21 cellular contexts compared by ENCODE assay signal in genomic region chr2:105864262-105864661, GRCh38.
A peak's percentile ranks its signal among the peaks of the same experiment; 100 is the strongest.
DNase-seq lines count a peak whose midpoint lies in the region; ATAC-seq and TF ChIP-seq lines count a peak whose summit lies in the region.
"Had no signal": no experiment of that assay in that cellular context is flagged by ENCODE, and none has a peak within 500 bp of the region (broad histone marks: within the 10 kb centered on the region; RNA-seq: fewer than 3 reads in every experiment).

No MANE protein-coding gene starts in this region.

- H3K36me3 Mint-ChIP-seq in activated CD4-positive, alpha-beta T cell treated with anti-CD3 and anti-CD28 coated beads, Interleukin-2, amount 10 ng/mL, durations not matched to agents 24 days and 14 days (ENCODE audit: low read depth): peaks cover 39% of the 10 kb centered on the region
- peaks cover 8% of the 10 kb centered on the region for H3K36me3 Mint-ChIP-seq in central memory CD8-positive, alpha-beta T cell (ENCODE audit: insufficient read depth)
- H3K36me3 Mint-ChIP-seq in stimulated activated memory B cell treated with anti-CD40 and anti-IgM and Interleukin-4, amounts not matched to agents 10 μg/mL and 1 μg/mL and 100 μg/mL, for 72 hours: peaks cover 58% of the 10 kb centered on the region

- intact Hi-C loops in activated CD4-positive, alpha-beta T cell treated with anti-CD3 and anti-CD28 coated beads, Interleukin-2, amount 10 ng/mL, durations not matched to agents 24 days and 14 days (cut with micrococcal nuclease): no loop called here

- H3K9me3 Mint-ChIP-seq in activated CD4-positive, alpha-beta T cell treated with anti-CD3 and anti-CD28 coated beads, Interleukin-2, amount 10 ng/mL, durations not matched to agents 24 days and 14 days: no peaks in the 10 kb centered on the region
- H3K9me3 Mint-ChIP-seq in central memory CD8-positive, alpha-beta T cell: no peaks in the 10 kb centered on the region
- H3K9me3 Mint-ChIP-seq in stimulated activated memory B cell treated with anti-CD40 and anti-IgM and Interleukin-4, amounts not matched to agents 10 μg/mL and 1 μg/mL and 100 μg/mL, for 72 hours: no peaks in the 10 kb centered on the region
- H3K9me3 Mint-ChIP-seq: nephron had no signal

- no peaks in the 10 kb centered on the region for H3K27me3 Mint-ChIP-seq in activated CD4-positive, alpha-beta T cell treated with anti-CD3 and anti-CD28 coated beads, Interleukin-2, amount 10 ng/mL, durations not matched to agents 24 days and 14 days
- H3K27me3 Mint-ChIP-seq in central memory CD8-positive, alpha-beta T cell: no peaks in the 10 kb centered on the region
- H3K27me3 Mint-ChIP-seq in stimulated activated memory B cell treated with anti-CD40 and anti-IgM and Interleukin-4, amounts not matched to agents 10 μg/mL and 1 μg/mL and 100 μg/mL, for 72 hours: no peaks in the 10 kb centered on the region

- no peak for TF ChIP-seq CTCF in omental fat pad (IDR thresholded peaks at IDR 0.05)

- no peak for DNase-seq in activated CD4-positive, alpha-beta T cell treated with anti-CD3 and anti-CD28 coated beads, Interleukin-2, amount 10 ng/mL, durations not matched to agents 24 days and 14 days
- DNase-seq in activated CD4-positive, alpha-beta T cell treated with anti-CD3 and anti-CD28 coated beads for 4 hours: no peak
- peak in 1 of 2 donors; percentile 52 for DNase-seq in central memory CD8-positive, alpha-beta T cell (ENCODE audit: low spot score in 2 of 2)
- DNase-seq in omental fat pad (ENCODE audit: low spot score) (no peak), C1 segment of cervical spinal cord (lab: John Stamatoyannopoulos, UW) (no peak)
- DNase-seq: 8988T; body of pancreas; left ventricle myocardium superior; NCI-H1694; NCI-H510A; PC-3; right cardiac atrium; stimulated activated CD4-positive, alpha-beta T cell treated with anti-CD3 and anti-CD28 coated beads, Interleukin-1b, Interleukin-23, amount 100 ng/mL, for 48 hours; stimulated activated CD8-positive, alpha-beta memory T cell treated with anti-CD3 and anti-CD28 coated beads, Interleukin-4, amount 100 ng/mL, for 48 hours; upper lobe of right lung; WERI-Rb-1 had no signal

- H3K27ac Mint-ChIP-seq in activated CD4-positive, alpha-beta T cell treated with anti-CD3 and anti-CD28 coated beads, Interleukin-2, amount 10 ng/mL, durations not matched to agents 24 days and 14 days: peak overlapping the region; percentile 76
- peak overlapping the region; percentile 96 for H3K27ac Mint-ChIP-seq in central memory CD8-positive, alpha-beta T cell (ENCODE audit: low read depth)
- peak overlapping the region; percentile 84 for H3K27ac Mint-ChIP-seq in stimulated activated memory B cell treated with anti-CD40 and anti-IgM and Interleukin-4, amounts not matched to agents 10 μg/mL and 1 μg/mL and 100 μg/mL, for 72 hours

- H3K4me3 Mint-ChIP-seq in activated CD4-positive, alpha-beta T cell treated with anti-CD3 and anti-CD28 coated beads, Interleukin-2, amount 10 ng/mL, durations not matched to agents 24 days and 14 days: no peak overlapping the region
- H3K4me3 Mint-ChIP-seq in central memory CD8-positive, alpha-beta T cell: peak overlapping the region; percentile 59
- peak overlapping the region; percentile 13 for H3K4me3 Mint-ChIP-seq in stimulated activated memory B cell treated with anti-CD40 and anti-IgM and Interleukin-4, amounts not matched to agents 10 μg/mL and 1 μg/mL and 100 μg/mL, for 72 hours
- H3K4me3 Mint-ChIP-seq: nephron had no signal

- H3K4me1 Mint-ChIP-seq in activated CD4-positive, alpha-beta T cell treated with anti-CD3 and anti-CD28 coated beads, Interleukin-2, amount 10 ng/mL, durations not matched to agents 24 days and 14 days: peaks cover 61% of the 10 kb centered on the region
- H3K4me1 Mint-ChIP-seq in central memory CD8-positive, alpha-beta T cell: peaks cover 79% of the 10 kb centered on the region
- H3K4me1 Mint-ChIP-seq in stimulated activated memory B cell treated with anti-CD40 and anti-IgM and Interleukin-4, amounts not matched to agents 10 μg/mL and 1 μg/mL and 100 μg/mL, for 72 hours: peaks cover 74% of the 10 kb centered on the region

- peak; percentile 70 for ATAC-seq in HG02885 (IDR thresholded peaks at IDR 0.05; ENCODE audit: poor library complexity, unreplicated experiment)
- ATAC-seq in central memory CD8-positive, alpha-beta T cell (replicated peaks; ENCODE audit: extremely low read depth, poor library complexity, severe bottlenecking): peak; percentile 86
- ATAC-seq in stimulated activated memory B cell treated with anti-CD40 and anti-IgM and Interleukin-4, amounts not matched to agents 10 μg/mL and 1 μg/mL and 100 μg/mL, for 72 hours: peak; percentile 83
- ATAC-seq in GM18909 (IDR thresholded peaks at IDR 0.05; ENCODE audit: poor library complexity, unreplicated experiment): no peak
- ATAC-seq in omental fat pad (ENCODE audit: low FRiP score): no peak
- ATAC-seq: body of pancreas, left ventricle myocardium superior, PC-3, SK-N-SH treated with all-trans-retinoic acid at 6 μM for 48 hours, upper lobe of right lung had no signal

Comparison
In these comparisons a context has a peak if more than half of its experiments do, and no peak if none do; other contexts are left out.
1. ATAC-seq: peak in HG02885 (single experiment), central memory CD8-positive, alpha-beta T cell (single experiment) and stimulated activated memory B cell treated with anti-CD40 and anti-IgM and Interleukin-4, amounts not matched to agents 10 μg/mL and 1 μg/mL and 100 μg/mL, for 72 hours (single experiment); none in GM18909 (single experiment) and omental fat pad (single experiment).
2. Peak in every context shown above with its lines, with median percentiles within 50 percentile points of each other: H3K27ac Mint-ChIP-seq.